8 cellular contexts compared by ENCODE assay signal in the genomic region with DNA sequence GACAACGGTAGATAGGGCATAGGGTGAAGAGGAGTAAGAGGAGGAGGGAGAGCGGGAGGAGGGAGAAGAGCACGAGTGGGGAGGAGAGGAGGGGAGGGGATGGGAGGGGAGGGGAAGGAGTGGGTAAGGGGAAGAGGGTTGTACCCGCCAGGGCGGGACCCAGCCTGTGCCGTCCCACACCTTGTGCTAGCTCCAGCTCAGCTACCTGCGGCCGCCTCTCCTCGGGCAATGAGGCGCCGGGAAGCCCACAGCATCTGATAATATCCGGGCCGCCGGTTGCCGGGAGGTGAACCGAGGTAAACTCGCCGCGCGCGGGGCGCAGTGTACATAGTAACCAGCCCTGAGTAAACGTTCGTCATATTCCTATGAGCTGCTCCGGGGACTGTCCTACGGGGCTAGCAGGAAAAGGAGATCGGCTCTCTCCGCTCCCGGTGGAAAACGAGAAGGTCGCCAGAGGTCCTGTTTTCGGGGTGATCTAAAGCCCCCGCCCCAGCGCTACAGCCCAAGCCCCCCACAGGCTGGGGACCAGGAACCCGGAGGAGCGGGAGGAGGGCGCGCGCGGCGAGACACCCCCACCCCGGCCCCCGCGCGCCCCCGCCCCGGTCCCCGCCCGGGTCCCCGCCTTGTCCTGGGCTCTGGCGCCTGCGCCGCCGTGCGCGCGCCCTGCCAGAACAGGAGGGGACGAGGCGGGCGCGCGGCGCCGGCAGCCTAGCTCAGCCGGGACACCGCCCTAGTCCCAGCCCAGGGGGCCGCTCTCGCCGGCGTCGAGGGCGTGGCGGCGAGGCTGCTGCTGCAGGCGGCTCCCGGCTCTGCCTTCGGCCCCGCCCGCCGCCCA. TPM values are rescaled to one million over a fixed set of nuclear protein-coding genes. Genes with fewer than 3 reads are reported as not detected.
A peak's percentile ranks its signal among the peaks of the same experiment; 100 is the strongest.
DNase-seq lines count a peak whose midpoint lies in the region; ATAC-seq and TF ChIP-seq lines count a peak whose summit lies in the region.

A gene (plus strand): TSS at position 669 of the 835 bp plus-strand sequence. CDS start 11,537 bp downstream, outside the sequence.

- CTCF ChIA-PET in GM10248 (lab: Yijun Ruan, JAX), result interaction anchor here (1.0 to 2.1 kb wide), 5 partner anchors 10 to 77 kb away, joined by 3 to 8 read pairs (median 4); no protein-coding TSS in a partner anchor
- CTCF ChIA-PET in activated CD4-positive, alpha-beta memory T cell treated with anti-CD3 and anti-CD28 coated beads, Interleukin-2, amount 10 ng/mL, durations not matched to agents 7 days and 5 days (lab: Charles Lee), result interaction anchor here (0.7 to 6.6 kb wide), 19 partner anchors 8 to 352 kb away, joined by 3 to 89 read pairs (median 4); a partner anchor contains a TSS

- peak within 1 kb of the TSS; percentile 99 for H3K27ac Mint-ChIP-seq in activated CD4-positive, alpha-beta memory T cell treated with anti-CD3 and anti-CD28 coated beads, Interleukin-2, amount 10 ng/mL, durations not matched to agents 7 days and 5 days

- peak; percentile 92 to 98 (median 94) for ATAC-seq in right lobe of liver

- 0% methylated on average over 9 of the region's 80 CpGs for WGBS in right lobe of liver (ENCODE audit: insufficient coverage, low coverage, low lambda C conversion rate, missing lambda C conversion rate)

- peak within 1 kb of the TSS; percentile 77 to 90 for H3K9ac ChIP-seq in duodenal mucosa (ENCODE audit: low read depth in 1 of 2, low read length in 2 of 2)

- H3K27ac ChIP-seq in HL-60 (replicated peaks) (peak within 1 kb of the TSS; percentile 89), duodenal mucosa (ENCODE audit: low read depth, low read length) (peak within 1 kb of the TSS; percentile 80), right lobe of liver (peak within 1 kb of the TSS; percentile 21 to 70 (median 49))

- H3K4me1 Mint-ChIP-seq in activated CD4-positive, alpha-beta memory T cell treated with anti-CD3 and anti-CD28 coated beads, Interleukin-2, amount 10 ng/mL, durations not matched to agents 7 days and 5 days, result peaks cover 68% of the 10 kb centered on the region

- H3K27me3 ChIP-seq in HL-60 (ENCODE audit: insufficient read depth, poor library complexity, severe bottlenecking) (no peaks in the 10 kb centered on the region), duodenal mucosa (ENCODE audit: control insufficient read depth in 1 of 2, insufficient read depth in 2 of 2, low read length in 2 of 2) (no peaks in the 10 kb centered on the region), right lobe of liver (no peaks in the 10 kb centered on the region)

- POLR2A ChIA-PET in GM10248 (lab: Yijun Ruan, JAX), result interaction anchor here (0.7 kb wide), 1 partner anchor 86 kb away, joined by 3 read pairs; a partner anchor contains a TSS
- POLR2A ChIA-PET in activated CD4-positive, alpha-beta memory T cell treated with anti-CD3 and anti-CD28 coated beads, Interleukin-2, amount 10 ng/mL, durations not matched to agents 7 days and 5 days (lab: Charles Lee), result interaction anchor here (0.5 to 10.4 kb wide), 28 partner anchors 8 to 1624 kb away, joined by 3 to 232 read pairs (median 5); a partner anchor contains a TSS

- H3K36me3 ChIP-seq in duodenal mucosa (ENCODE audit: control insufficient read depth in 1 of 2, insufficient read depth in 2 of 2, low read length in 2 of 2) (no peaks in the 10 kb centered on the region), right lobe of liver (no peaks in the 10 kb centered on the region)

- peak within 1 kb of the TSS; percentile 99 for H3K4me3 Mint-ChIP-seq in activated CD4-positive, alpha-beta memory T cell treated with anti-CD3 and anti-CD28 coated beads, Interleukin-2, amount 10 ng/mL, durations not matched to agents 7 days and 5 days

- TF ChIP-seq CTCF in GM10248 (IDR thresholded peaks at IDR 0.05; ENCODE audit: control extremely low read depth, extremely low read depth, low read depth, missing control alignments), result no peak
- TF ChIP-seq CTCF in HL-60 (IDR thresholded peaks at IDR 0.05; ENCODE audit: insufficient read depth, low read length), result no peak
- TF ChIP-seq CTCF in right lobe of liver (IDR thresholded peaks at IDR 0.05), result no peak

- H3K4me1 ChIP-seq in duodenal mucosa (ENCODE audit: control insufficient read depth in 1 of 2, insufficient read depth in 2 of 2, low read length in 2 of 2), result peaks cover 23 to 27% of the 10 kb centered on the region in 2 donors
- H3K4me1 ChIP-seq in right lobe of liver, result peaks cover 0 to 6% (median 0%) of the 10 kb centered on the region in 4 donors

- H3K27me3 Mint-ChIP-seq in activated CD4-positive, alpha-beta memory T cell treated with anti-CD3 and anti-CD28 coated beads, Interleukin-2, amount 10 ng/mL, durations not matched to agents 7 days and 5 days, result no peaks in the 10 kb centered on the region

- H3K9me3 Mint-ChIP-seq in activated CD4-positive, alpha-beta memory T cell treated with anti-CD3 and anti-CD28 coated beads, Interleukin-2, amount 10 ng/mL, durations not matched to agents 7 days and 5 days, result no peaks in the 10 kb centered on the region

- H3K9me3 ChIP-seq in duodenal mucosa (ENCODE audit: control insufficient read depth in 1 of 2, low read length in 2 of 2) (no peaks in the 10 kb centered on the region), right lobe of liver (no peaks in the 10 kb centered on the region)

- H3K4me3 ChIP-seq in HL-60 (replicated peaks; ENCODE audit: insufficient read depth, low read length) (peak within 1 kb of the TSS; percentile 76), duodenal mucosa (ENCODE audit: low read depth in 1 of 2, low read length in 2 of 2) (peak within 1 kb of the TSS; percentile 79 to 82), right lobe of liver (peak within 1 kb of the TSS; percentile 60 to 74 (median 63))

- DNase-seq in GM10248 (ENCODE audit: extremely low spot score) (peak; percentile 94), HL-60 (ENCODE audit: low read depth in 1 of 2, low spot score in 1 of 2) (peak; percentile 69 to 81), NCI-H82 treated with DMSO at 0.1 percent for 48 hours (lab: John Stamatoyannopoulos, UW; ENCODE audit: unreplicated experiment) (peak; percentile 66), right lobe of liver (peak; percentile 82 to 88 (median 83)), KG1 (lab: John Stamatoyannopoulos, UW) (no peak)
- peak; percentile 92 for DNase-seq in activated CD4-positive, alpha-beta memory T cell treated with anti-CD3 and anti-CD28 coated beads, Interleukin-2, amount 10 ng/mL, durations not matched to agents 7 days and 5 days
- DNase-seq in stimulated activated CD4-positive, alpha-beta T cell treated with anti-CD3 and anti-CD28 coated beads, Interleukin-4, amount 100 ng/mL, for 1 hour, result peak; percentile 91

- intact Hi-C loops in right lobe of liver (cut with DNase I), result no loop called here

- peak; percentile 24 for TF ChIP-seq POLR2A in right lobe of liver (IDR thresholded peaks at IDR 0.05)

- H3K36me3 Mint-ChIP-seq in activated CD4-positive, alpha-beta memory T cell treated with anti-CD3 and anti-CD28 coated beads, Interleukin-2, amount 10 ng/mL, durations not matched to agents 7 days and 5 days (ENCODE audit: low read depth), result peaks cover 23% of the 10 kb centered on the region

RNA-seq across cellular contexts. Expression of the gene that starts here (rescaled TPM):
- total RNA-seq in activated CD4-positive, alpha-beta memory T cell treated with anti-CD3 and anti-CD28 coated beads, Interleukin-2, amount 10 ng/mL, durations not matched to agents 7 days and 5 days, result 10 to 100 TPM; 59.3 to 62.6 TPM
- 1 to 10 TPM; 1.2 to 3.1 (median 2.1) TPM for total RNA-seq in right lobe of liver

Comparison
In these comparisons a context has a peak if more than half of its experiments do, and no peak if none do; other contexts are left out.
1. RNA of the gene that starts here (total RNA-seq): 59.3 to 62.6 TPM in activated CD4-positive, alpha-beta memory T cell treated with anti-CD3 and anti-CD28 coated beads, Interleukin-2, amount 10 ng/mL, durations not matched to agents 7 days and 5 days; 1.2 to 3.1 TPM in right lobe of liver; every median in the first group is over 10 times any median in the second.
2. Peak in every context shown above with its lines, with median percentiles within 50 percentile points of each other: H3K27ac ChIP-seq and H3K4me3 ChIP-seq.